In the genomic region with DNA sequence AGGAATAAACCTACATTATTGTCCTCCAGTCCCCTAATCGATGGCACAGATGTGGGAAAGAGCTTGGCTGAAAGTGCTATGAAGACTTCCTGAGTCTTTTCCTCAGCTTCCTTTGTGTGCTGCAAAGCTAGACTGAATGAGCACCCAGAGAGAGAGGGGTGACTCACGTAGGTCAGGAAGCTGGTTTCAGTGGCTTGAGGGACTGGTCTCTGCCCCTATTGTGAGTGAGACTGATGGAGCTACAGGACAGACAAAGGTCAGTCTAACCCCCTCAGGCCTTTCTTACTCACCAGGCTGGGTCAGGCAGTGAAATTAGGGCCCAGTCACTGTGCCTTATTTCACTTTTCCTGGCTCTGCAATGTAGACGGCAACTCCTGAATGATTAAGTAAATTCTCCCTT, we compare ENCODE assay signal across 13 cellular contexts.
DNase-seq lines count a peak whose midpoint lies in the region; ATAC-seq and TF ChIP-seq lines count a peak whose summit lies in the region.
"Had no signal": no experiment of that assay in that cellular context is flagged by ENCODE, and none has a peak within 500 bp of the region (broad histone marks: within the 10 kb centered on the region; RNA-seq: fewer than 3 reads in every experiment).

No MANE protein-coding gene starts in this region.

- no peak overlapping the region for H2AFZ ChIP-seq in hepatocyte

- H3K4me3 Mint-ChIP-seq in stimulated activated naive CD8-positive, alpha-beta T cell treated with anti-CD3 and anti-CD28 coated beads, Interleukin-15, amount 100 ng/mL, for 72 hours, result no peak overlapping the region
- H3K4me3 Mint-ChIP-seq: central memory CD8-positive, alpha-beta T cell; naive thymus-derived CD4-positive, alpha-beta T cell had no signal

- no peaks in the 10 kb centered on the region for H4K20me1 ChIP-seq in hepatocyte (ENCODE audit: insufficient read depth, poor library complexity, severe bottlenecking)

- peak; percentile 39 for ATAC-seq in stimulated activated naive CD8-positive, alpha-beta T cell treated with anti-CD3 and anti-CD28 coated beads, Interleukin-15, amount 100 ng/mL, for 72 hours
- no peak for ATAC-seq in stimulated activated naive CD8-positive, alpha-beta T cell treated with anti-CD3 and anti-CD28 coated beads, Interleukin-15, Interleukin-2, amounts not matched to agents 100 U/mL and 50 U/mL, for 24 hours
- ATAC-seq in HG03108 (IDR thresholded peaks at IDR 0.05; ENCODE audit: unreplicated experiment) (no peak), GM21515 (IDR thresholded peaks at IDR 0.05; ENCODE audit: unreplicated experiment) (no peak), GM19035 (IDR thresholded peaks at IDR 0.05; ENCODE audit: unreplicated experiment) (no peak)
- ATAC-seq: naive thymus-derived CD4-positive, alpha-beta T cell had no signal

- no peaks in the 10 kb centered on the region for H3K9me2 ChIP-seq in hepatocyte (replicated peaks; ENCODE audit: insufficient read depth)

- H3K27ac ChIP-seq in brain microvascular endothelial cell (no peak overlapping the region), hepatocyte (peak overlapping the region; percentile 48)

- H3K27me3 ChIP-seq in brain microvascular endothelial cell (replicated peaks) (no peaks in the 10 kb centered on the region), hepatocyte (no peaks in the 10 kb centered on the region)
- H3K27me3 ChIP-seq: tibial artery had no signal

- no peak for TF ChIP-seq CTCF in brain microvascular endothelial cell (IDR thresholded peaks at IDR 0.05; ENCODE audit: low read depth, low read length, missing control alignments)
- no peak for TF ChIP-seq CTCF in hepatocyte (IDR thresholded peaks at IDR 0.05; ENCODE audit: poor library complexity)

- no peaks in the 10 kb centered on the region for H3K79me2 ChIP-seq in hepatocyte

- in situ Hi-C loops in brain microvascular endothelial cell (cut with HindIII; ENCODE audit: low pct_ligation_motif_present, low sequenced_read_pairs), result no loop called here

- peaks cover 13% of the 10 kb centered on the region for H3K4me1 ChIP-seq in hepatocyte (ENCODE audit: insufficient read depth)

- no peak for DNase-seq in stimulated activated naive CD8-positive, alpha-beta T cell treated with anti-CD3 and anti-CD28 coated beads, Interleukin-15, amount 100 ng/mL, for 72 hours
- DNase-seq in stimulated activated naive CD8-positive, alpha-beta T cell treated with anti-CD3 and anti-CD28 coated beads, Interleukin-15, Interleukin-2, amounts not matched to agents 100 U/mL and 50 U/mL, for 24 hours, result no peak
- peak; percentile 66 for DNase-seq in brain microvascular endothelial cell
- no peak for DNase-seq in hepatocyte (ENCODE audit: low spot score)
- no peak for DNase-seq in mesenteric fat pad (ENCODE audit: low spot score)
- DNase-seq: naive thymus-derived CD4-positive, alpha-beta T cell; NCI-H526; T-helper 1 cell; tibial artery had no signal

- peaks cover 10 to 15% of the 10 kb centered on the region in 2 donors for H3K9me3 Mint-ChIP-seq in stimulated activated naive CD8-positive, alpha-beta T cell treated with anti-CD3 and anti-CD28 coated beads, Interleukin-15, amount 100 ng/mL, for 72 hours

- no peaks in the 10 kb centered on the region for H3K36me3 ChIP-seq in brain microvascular endothelial cell (replicated peaks)
- no peaks in the 10 kb centered on the region for H3K36me3 ChIP-seq in hepatocyte (replicated peaks; ENCODE audit: insufficient read depth, low read depth)
- H3K36me3 ChIP-seq: tibial artery had no signal

- no peaks in the 10 kb centered on the region for H3K27me3 Mint-ChIP-seq in stimulated activated naive CD8-positive, alpha-beta T cell treated with anti-CD3 and anti-CD28 coated beads, Interleukin-15, amount 100 ng/mL, for 72 hours

- H3K4me2 ChIP-seq in hepatocyte, result no peak overlapping the region

- 80% methylated on average over 3 of the region's 3 CpGs for WGBS in hepatocyte (ENCODE audit: low lambda C conversion rate, missing lambda C conversion rate)

- no peaks in the 10 kb centered on the region for H3K9me3 ChIP-seq in hepatocyte (ENCODE audit: low read depth)

- H3K4me1 Mint-ChIP-seq in stimulated activated naive CD8-positive, alpha-beta T cell treated with anti-CD3 and anti-CD28 coated beads, Interleukin-15, amount 100 ng/mL, for 72 hours, result no peaks in the 10 kb centered on the region
- H3K4me1 Mint-ChIP-seq: central memory CD8-positive, alpha-beta T cell had no signal

- H3K27ac Mint-ChIP-seq in stimulated activated naive CD8-positive, alpha-beta T cell treated with anti-CD3 and anti-CD28 coated beads, Interleukin-15, amount 100 ng/mL, for 72 hours, result no peak overlapping the region
- H3K27ac Mint-ChIP-seq: naive thymus-derived CD4-positive, alpha-beta T cell had no signal

- no peak overlapping the region for H3K4me3 ChIP-seq in brain microvascular endothelial cell (ENCODE audit: low read depth, low read length)
- H3K4me3 ChIP-seq in hepatocyte, result no peak overlapping the region
- H3K4me3 ChIP-seq: tibial artery had no signal
